In genomic region chr10:101225846-101226361, GRCh38 we compare ENCODE assay signal across 15 cellular contexts. TPM values are rescaled to one million over a fixed set of nuclear protein-coding genes. Genes with fewer than 3 reads are reported as not detected.
DNase-seq lines count a peak whose midpoint lies in the region; ATAC-seq, FAIRE-seq and TF ChIP-seq lines count a peak whose summit lies in the region.
"Had no signal": no experiment of that assay in that cellular context is flagged by ENCODE, and none has a peak within 500 bp of the region (broad histone marks: within the 10 kb centered on the region; RNA-seq: fewer than 3 reads in every experiment).

No MANE protein-coding gene starts in this region.

- peaks cover 100% of the 10 kb centered on the region for H3K27me3 ChIP-seq in lower lobe of right lung (ENCODE audit: low read depth)

- TF ChIP-seq CTCF in lower lobe of right lung (IDR thresholded peaks at IDR 0.05) = no peak

- H3K27me3 Mint-ChIP-seq in activated T-cell treated with anti-CD3 and anti-CD28 coated beads, Interleukin-2, amount 50 U/mL, for 24 hours = peaks cover 82% of the 10 kb centered on the region
- H3K27me3 Mint-ChIP-seq in activated T-helper 17 cell treated with anti-CD3 and anti-CD28 coated beads, Interleukin-2, amount 50 U/mL, for 72 hours = peaks cover 54% of the 10 kb centered on the region
- H3K27me3 Mint-ChIP-seq in stimulated activated memory B cell treated with anti-CD40 and anti-IgM and Interleukin-4, amounts not matched to agents 10 μg/mL and 1 μg/mL and 100 μg/mL, for 72 hours = peaks cover 97% of the 10 kb centered on the region

- H3K27ac Mint-ChIP-seq in activated T-cell treated with anti-CD3 and anti-CD28 coated beads, Interleukin-2, amount 50 U/mL, for 24 hours = peak overlapping the region; percentile 26
- H3K27ac Mint-ChIP-seq in activated T-helper 17 cell treated with anti-CD3 and anti-CD28 coated beads, Interleukin-2, amount 50 U/mL, for 72 hours = peak overlapping the region; percentile 5
- H3K27ac Mint-ChIP-seq in stimulated activated memory B cell treated with anti-CD40 and anti-IgM and Interleukin-4, amounts not matched to agents 10 μg/mL and 1 μg/mL and 100 μg/mL, for 72 hours = no peak overlapping the region

- peak overlapping the region; percentile 43 for H3K4me3 ChIP-seq in lower lobe of right lung

- H3K36me3 Mint-ChIP-seq in activated T-cell treated with anti-CD3 and anti-CD28 coated beads, Interleukin-2, amount 50 U/mL, for 24 hours (ENCODE audit: low read depth) = no peaks in the 10 kb centered on the region
- H3K36me3 Mint-ChIP-seq in activated T-helper 17 cell treated with anti-CD3 and anti-CD28 coated beads, Interleukin-2, amount 50 U/mL, for 72 hours (ENCODE audit: low read depth) = peaks cover 5% of the 10 kb centered on the region
- H3K36me3 Mint-ChIP-seq in stimulated activated memory B cell treated with anti-CD40 and anti-IgM and Interleukin-4, amounts not matched to agents 10 μg/mL and 1 μg/mL and 100 μg/mL, for 72 hours = peaks cover 6% of the 10 kb centered on the region

- intact Hi-C loops in lower lobe of right lung (cut with DNase I) = no loop called here

- H3K9me3 Mint-ChIP-seq in activated T-cell treated with anti-CD3 and anti-CD28 coated beads, Interleukin-2, amount 50 U/mL, for 24 hours = no peaks in the 10 kb centered on the region
- H3K9me3 Mint-ChIP-seq in activated T-helper 17 cell treated with anti-CD3 and anti-CD28 coated beads, Interleukin-2, amount 50 U/mL, for 72 hours = no peaks in the 10 kb centered on the region
- H3K9me3 Mint-ChIP-seq in stimulated activated memory B cell treated with anti-CD40 and anti-IgM and Interleukin-4, amounts not matched to agents 10 μg/mL and 1 μg/mL and 100 μg/mL, for 72 hours = peaks cover 9% of the 10 kb centered on the region

- FAIRE-seq in RCC 7860 (lab: Jason Lieb, UNC) = no peak
- FAIRE-seq: GM12891 had no signal

- H3K4me1 ChIP-seq in lower lobe of right lung = peaks cover 66% of the 10 kb centered on the region

- H3K9me3 ChIP-seq in lower lobe of right lung = no peaks in the 10 kb centered on the region

- DNase-seq in activated T-cell treated with anti-CD3 and anti-CD28 coated beads, Interleukin-2, amount 50 U/mL, for 24 hours = no peak
- DNase-seq in activated T-cell treated with anti-CD3 and anti-CD28 coated beads, Interleukin-2, amount 50 U/mL, for 1 hour = no peak
- DNase-seq in lower lobe of right lung = no peak
- DNase-seq in RCC 7860 (ENCODE audit: low spot score) = no peak
- DNase-seq in stimulated activated CD4-positive, alpha-beta T cell treated with anti-CD3 and anti-CD28 coated beads, Interleukin-4, amount 100 ng/mL, for 24 hours = no peak
- DNase-seq: amniotic stem cell; DND-41; kidney glomerular epithelial cell; NCI-H2107; stimulated activated CD4-positive, alpha-beta T cell treated with anti-CD3 and anti-CD28 coated beads, Interleukin-15, amount 100 ng/mL, for 24 hours had no signal

- peak overlapping the region; percentile 59 for H3K4me3 Mint-ChIP-seq in activated T-cell treated with anti-CD3 and anti-CD28 coated beads, Interleukin-2, amount 50 U/mL, for 24 hours
- peak overlapping the region; percentile 68 for H3K4me3 Mint-ChIP-seq in activated T-helper 17 cell treated with anti-CD3 and anti-CD28 coated beads, Interleukin-2, amount 50 U/mL, for 72 hours
- peak overlapping the region; percentile 44 for H3K4me3 Mint-ChIP-seq in stimulated activated memory B cell treated with anti-CD40 and anti-IgM and Interleukin-4, amounts not matched to agents 10 μg/mL and 1 μg/mL and 100 μg/mL, for 72 hours

- H3K27ac ChIP-seq in lower lobe of right lung = no peak overlapping the region
- H3K27ac ChIP-seq: HL-60 had no signal

- H3K4me1 Mint-ChIP-seq in activated T-cell treated with anti-CD3 and anti-CD28 coated beads, Interleukin-2, amount 50 U/mL, for 24 hours (ENCODE audit: low read depth) = peaks cover 51% of the 10 kb centered on the region
- peaks cover 28% of the 10 kb centered on the region for H3K4me1 Mint-ChIP-seq in activated T-helper 17 cell treated with anti-CD3 and anti-CD28 coated beads, Interleukin-2, amount 50 U/mL, for 72 hours
- H3K4me1 Mint-ChIP-seq in stimulated activated memory B cell treated with anti-CD40 and anti-IgM and Interleukin-4, amounts not matched to agents 10 μg/mL and 1 μg/mL and 100 μg/mL, for 72 hours = peaks cover 58% of the 10 kb centered on the region

- H3K36me3 ChIP-seq in lower lobe of right lung = no peaks in the 10 kb centered on the region

- ATAC-seq in activated T-helper 17 cell treated with anti-CD3 and anti-CD28 coated beads, Interleukin-2, amount 50 U/mL, for 72 hours (replicated peaks) = no peak
- no peak for ATAC-seq in lower lobe of right lung
- ATAC-seq in stimulated activated memory B cell treated with anti-CD40 and anti-IgM and Interleukin-4, amounts not matched to agents 10 μg/mL and 1 μg/mL and 100 μg/mL, for 72 hours = no peak
- ATAC-seq in HG02885 (IDR thresholded peaks at IDR 0.05; ENCODE audit: poor library complexity, unreplicated experiment) = no peak

RNA-seq across cellular contexts. Expression of gene LBX1, which starts 3.4 kb away (rescaled TPM):
- total RNA-seq in activated T-helper 17 cell treated with anti-CD3 and anti-CD28 coated beads, Interleukin-2, amount 50 U/mL, for 72 hours = not detected
- not detected for total RNA-seq in lower lobe of right lung
